15 cellular contexts compared by ENCODE assay signal in genomic region chr10:77977016-77977415, GRCh38.
"Had no signal": no experiment of that assay in that cellular context is flagged by ENCODE, and none has a peak within 500 bp of the region (broad histone marks: within the 10 kb centered on the region; RNA-seq: fewer than 3 reads in every experiment).

No MANE protein-coding gene starts in this region.

- H3K27ac ChIP-seq: left lung, pancreas, right atrium auricular region, skin epidermis, spleen, suprapubic skin had no signal

- H3K4me3 ChIP-seq: left lung, pancreas, right atrium auricular region, skin epidermis, spleen, suprapubic skin had no signal

- H3K27me3 ChIP-seq: left lung, pancreas, right atrium auricular region, spleen, suprapubic skin had no signal

- ATAC-seq: effector memory CD8-positive, alpha-beta T cell; left cardiac atrium; left lung; naive thymus-derived CD8-positive, alpha-beta T cell; pancreas; stimulated activated memory B cell treated with anti-CD40 and anti-IgM and Interleukin-4, amounts not matched to agents 10 μg/mL and 1 μg/mL and 100 μg/mL, for 72 hours; stimulated activated naive CD8-positive, alpha-beta T cell treated with anti-CD3 and anti-CD28 coated beads, Interleukin-15, Interleukin-2, amounts not matched to agents 100 U/mL and 50 U/mL, for 24 hours had no signal

- H3K4me1 ChIP-seq: left lung, pancreas, right atrium auricular region, spleen, suprapubic skin had no signal

- DNase-seq: cortex of kidney; effector memory CD8-positive, alpha-beta T cell; left cardiac atrium; left lung; mesenchymal stem cell; naive thymus-derived CD8-positive, alpha-beta T cell; occipital lobe; pancreas; spleen; stimulated activated CD4-positive, alpha-beta T cell treated with anti-CD3 and anti-CD28 coated beads, Interleukin-4, amount 100 ng/mL, for 4 hours; stimulated activated naive CD8-positive, alpha-beta T cell treated with anti-CD3 and anti-CD28 coated beads, Interleukin-15, Interleukin-2, amounts not matched to agents 100 U/mL and 50 U/mL, for 24 hours had no signal

- H3K9me3 ChIP-seq: left lung, pancreas, right atrium auricular region, spleen, suprapubic skin had no signal
